2 cellular contexts compared by ENCODE assay signal in the genomic region with DNA sequence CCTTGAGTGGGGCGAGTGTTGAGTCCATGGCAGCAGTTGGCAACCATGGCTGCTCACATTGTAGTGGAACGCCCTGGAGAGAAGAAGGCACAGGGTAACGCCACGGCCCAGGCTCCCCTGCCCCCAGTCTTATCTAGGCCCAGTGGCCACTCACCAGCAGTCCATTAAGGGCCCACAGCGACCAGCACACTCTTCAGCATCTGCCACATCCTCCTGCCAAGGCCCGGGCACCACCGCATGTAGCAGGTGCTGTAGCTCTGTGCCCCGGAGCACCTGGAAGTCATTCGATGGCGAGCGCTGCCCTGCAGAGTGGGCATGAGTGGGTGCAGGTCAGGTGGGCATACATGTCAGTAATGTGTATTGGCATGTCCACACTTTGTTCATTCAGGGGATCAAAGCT. TPM values are rescaled to one million over a fixed set of nuclear protein-coding genes. Genes with fewer than 3 reads are reported as not detected.
"Had no signal": no experiment of that assay in that cellular context is flagged by ENCODE, and none has a peak within 500 bp of the region (broad histone marks: within the 10 kb centered on the region; RNA-seq: fewer than 3 reads in every experiment).

No MANE protein-coding gene starts in this region.

RNA-seq across cellular contexts. Expression of gene RNU1-4, which starts 20.5 kb away (rescaled TPM):
- total RNA-seq: osteoblast had no signal
- polyA plus RNA-seq: stomach had no signal
